10 cellular contexts compared by ENCODE assay signal in genomic region chr10:100968037-100968736, GRCh38. TPM values are rescaled to one million over a fixed set of nuclear protein-coding genes. Genes with fewer than 3 reads are reported as not detected.
DNase-seq lines count a peak whose midpoint lies in the region; ATAC-seq and TF ChIP-seq lines count a peak whose summit lies in the region.
"Had no signal": no experiment of that assay in that cellular context is flagged by ENCODE, and none has a peak within 500 bp of the region (broad histone marks: within the 10 kb centered on the region; RNA-seq: fewer than 3 reads in every experiment).

No MANE protein-coding gene starts in this region.

- in situ Hi-C loops in mammary epithelial cell (cut with MboI; ENCODE audit: low sequenced_read_pairs in 2 of 2) = no loop called here

- H3K27me3 Mint-ChIP-seq in MCF 10A (ENCODE audit: insufficient read depth, unreplicated experiment) (no peaks in the 10 kb centered on the region), memory B cell (no peaks in the 10 kb centered on the region)
- no peaks in the 10 kb centered on the region for H3K27me3 Mint-ChIP-seq in activated T-cell treated with anti-CD3 and anti-CD28 coated beads, Interleukin-2, amount 50 U/mL, for 72 hours (ENCODE audit: low read depth)

- H3K27me3 ChIP-seq in mammary epithelial cell (ENCODE audit: insufficient read depth, low read length) = no peaks in the 10 kb centered on the region

- no peak overlapping the region for H3K27ac Mint-ChIP-seq in MCF 10A (ENCODE audit: low read depth, unreplicated experiment)
- H3K27ac Mint-ChIP-seq in activated T-cell treated with anti-CD3 and anti-CD28 coated beads, Interleukin-2, amount 50 U/mL, for 72 hours = no peak overlapping the region
- no peak overlapping the region for H3K27ac Mint-ChIP-seq in memory B cell

- H3K4me3 Mint-ChIP-seq in MCF 10A (ENCODE audit: unreplicated experiment) (peak overlapping the region; percentile 66), memory B cell (peak overlapping the region; percentile 53)
- peak overlapping the region; percentile 52 to 56 for H3K4me3 Mint-ChIP-seq in activated T-cell treated with anti-CD3 and anti-CD28 coated beads, Interleukin-2, amount 50 U/mL, for 72 hours

- no peak overlapping the region for H3K27ac ChIP-seq in mammary epithelial cell (ENCODE audit: insufficient read depth, low read depth, low read length)
- H3K27ac ChIP-seq: PC-9 had no signal

- CTCF ChIA-PET in MCF 10A (lab: Yijun Ruan, JAX) = interaction anchor here (0.5 to 1.5 kb wide), 7 partner anchors 11 to 1087 kb away, joined by 3 to 6 read pairs (median 3); no protein-coding TSS in a partner anchor
- CTCF ChIA-PET in mammary epithelial cell (lab: Charles Lee; ENCODE audit: low non-redundant PET) = no interaction called here

- no peak overlapping the region for H3K4me2 ChIP-seq in mammary epithelial cell (ENCODE audit: insufficient read depth, low read depth, low read length)
- H3K4me2 ChIP-seq: PC-9 had no signal

- TF ChIP-seq CTCF in MCF 10A (IDR thresholded peaks at IDR 0.05; ENCODE audit: unreplicated experiment) (no peak), mammary epithelial cell (conservative IDR thresholded peaks at IDR 0.05 in 1 of 2, IDR thresholded peaks at IDR 0.05 in 1 of 2; ENCODE audit: extremely low read depth in 1 of 2, insufficient read depth in 1 of 2, low read depth in 1 of 2, low read length in 2 of 2) (no peak)

- no peak overlapping the region for H3K9ac ChIP-seq in mammary epithelial cell (ENCODE audit: insufficient read depth, low read length)

- BruUV-seq in MCF 10A (replicated peaks; lab: Mats Ljungman, UMichigan) = no TSS peak
- BruUV-seq in mammary epithelial cell (replicated peaks; lab: Mats Ljungman, UMichigan) = no TSS peak

- no peaks in the 10 kb centered on the region for H3K4me1 Mint-ChIP-seq in MCF 10A (ENCODE audit: insufficient read depth, unreplicated experiment)
- peaks cover 25% of the 10 kb centered on the region for H3K4me1 Mint-ChIP-seq in activated T-cell treated with anti-CD3 and anti-CD28 coated beads, Interleukin-2, amount 50 U/mL, for 72 hours (ENCODE audit: low read depth)
- H3K4me1 Mint-ChIP-seq in memory B cell = peaks cover 21% of the 10 kb centered on the region

- no peak overlapping the region for H2AFZ ChIP-seq in mammary epithelial cell (ENCODE audit: low read depth, low read length)
- H2AFZ ChIP-seq: PC-9 had no signal

- no peaks in the 10 kb centered on the region for H3K79me2 ChIP-seq in mammary epithelial cell (ENCODE audit: insufficient read depth, low read length)

- H3K4me1 ChIP-seq in mammary epithelial cell (ENCODE audit: insufficient read depth, low read length) = peaks cover 10% of the 10 kb centered on the region

- H3K36me3 ChIP-seq in mammary epithelial cell (ENCODE audit: insufficient read depth, low read length) = peaks cover 2% of the 10 kb centered on the region

- no peaks in the 10 kb centered on the region for H3K9me3 Mint-ChIP-seq in MCF 10A (ENCODE audit: unreplicated experiment)
- no peaks in the 10 kb centered on the region for H3K9me3 Mint-ChIP-seq in activated T-cell treated with anti-CD3 and anti-CD28 coated beads, Interleukin-2, amount 50 U/mL, for 72 hours
- H3K9me3 Mint-ChIP-seq in memory B cell = no peaks in the 10 kb centered on the region

- ATAC-seq in activated T-cell treated with anti-CD3 and anti-CD28 coated beads, Interleukin-2, amount 50 U/mL, for 72 hours (replicated peaks in 1 of 2) = no peak
- ATAC-seq in memory B cell (ENCODE audit: low read depth) = no peak

- intact Hi-C loops in MCF 10A (cut with micrococcal nuclease) (no loop called here), mammary epithelial cell (cut with micrococcal nuclease) (no loop called here)

- no peaks in the 10 kb centered on the region for H4K20me1 ChIP-seq in mammary epithelial cell (ENCODE audit: insufficient read depth, low read length)

- DNase-seq in MCF 10A (ENCODE audit: unreplicated experiment) (no peak), mammary epithelial cell (no peak), memory B cell (ENCODE audit: low spot score in 2 of 2) (no peak), DMS53 (lab: John Stamatoyannopoulos, UW) (no peak), NCI-H2029 treated with DMSO at 0.1 percent for 48 hours (lab: John Stamatoyannopoulos, UW) (no peak), NCI-H446 treated with DMSO at 0.1 percent for 48 hours (lab: John Stamatoyannopoulos, UW) (no peak)
- no peak for DNase-seq in activated T-cell treated with anti-CD3 and anti-CD28 coated beads, Interleukin-2, amount 50 U/mL, for 72 hours
- DNase-seq in stimulated activated CD8-positive, alpha-beta memory T cell treated with anti-CD3 and anti-CD28 coated beads, Interleukin-4, amount 100 ng/mL, for 48 hours = no peak
- DNase-seq: HCEC 1CT, PC-9 had no signal

- no peaks in the 10 kb centered on the region for H3K9me3 ChIP-seq in mammary epithelial cell (replicated peaks; ENCODE audit: insufficient read depth, low read length)

- POLR2A ChIA-PET in MCF 10A (lab: Yijun Ruan, JAX) = interaction anchor here (1.4 to 1.6 kb wide), 2 partner anchors 10 to 20 kb away, joined by 3 to 4 read pairs; no protein-coding TSS in a partner anchor

- no peak overlapping the region for H3K4me3 ChIP-seq in mammary epithelial cell (replicated peaks in 1 of 3; ENCODE audit: insufficient read depth in 1 of 3, low read depth in 2 of 3, low read length in 3 of 3)
- H3K4me3 ChIP-seq: PC-9 had no signal

- dilution Hi-C loops in mammary epithelial cell (cut with HindIII; ENCODE audit: low sequenced_read_pairs) = no loop called here

- WGBS in mammary epithelial cell (ENCODE audit: low coverage, missing lambda C conversion rate) = 83% methylated on average over 2 of the region's 2 CpGs

- peaks cover 24% of the 10 kb centered on the region for H3K36me3 Mint-ChIP-seq in MCF 10A (ENCODE audit: insufficient read depth, unreplicated experiment)
- peaks cover 0 to 2% of the 10 kb centered on the region in 2 donors for H3K36me3 Mint-ChIP-seq in activated T-cell treated with anti-CD3 and anti-CD28 coated beads, Interleukin-2, amount 50 U/mL, for 72 hours (ENCODE audit: insufficient read depth in 2 of 2)
- H3K36me3 Mint-ChIP-seq in memory B cell = peaks cover 7% of the 10 kb centered on the region

RNA-seq across cellular contexts. Expression of gene SEMA4G, which starts 1.1 kb away (rescaled TPM):
- total RNA-seq in MCF 10A (2022) (0.32 TPM in 1 of 2 replicates, not detected in the other), mammary epithelial cell (1 to 10 TPM in 1 of 2 donors, under 1 TPM in 1; 0.83 to 3.7 TPM)
- 2.3 TPM for polyA plus RNA-seq in mammary epithelial cell
- polyA minus RNA-seq in mammary epithelial cell = 4.3 TPM
- total RNA-seq in activated T-cell treated with anti-CD3 and anti-CD28 coated beads, Interleukin-2, amount 50 U/mL, for 72 hours = under 1 TPM; 0.53 to 0.79 TPM

RNA-seq across cellular contexts. Expression of gene MRPL43, which starts 19.1 kb away (rescaled TPM):
- total RNA-seq in MCF 10A (2022) (63.4 and 64.8 TPM in 2 replicates), mammary epithelial cell (10 to 100 TPM; 48.0 to 65.4 TPM)
- 104 TPM for polyA plus RNA-seq in mammary epithelial cell
- polyA minus RNA-seq in mammary epithelial cell = 16.2 TPM
- 10 to 100 TPM; 38.2 to 41.7 TPM for total RNA-seq in activated T-cell treated with anti-CD3 and anti-CD28 coated beads, Interleukin-2, amount 50 U/mL, for 72 hours

RNA-seq across cellular contexts. Expression of gene TWNK, which starts 19.2 kb away (rescaled TPM):
- total RNA-seq in MCF 10A (2022) (19.1 and 27.9 TPM in 2 replicates), mammary epithelial cell (10 to 100 TPM in 1 of 2 donors, 1 to 10 TPM in 1; 6.8 to 18.7 TPM)
- 14.4 TPM for polyA plus RNA-seq in mammary epithelial cell
- polyA minus RNA-seq in mammary epithelial cell = 13.5 TPM
- 10 to 100 TPM; 12.0 to 12.3 TPM for total RNA-seq in activated T-cell treated with anti-CD3 and anti-CD28 coated beads, Interleukin-2, amount 50 U/mL, for 72 hours

RNA-seq across cellular contexts. Expression of gene LZTS2, which starts 31.4 kb away (rescaled TPM):
- total RNA-seq in MCF 10A (2022) = 15.2 and 18.6 TPM in 2 replicates
- 100 to 1,000 TPM in 1 of 2 donors, 10 to 100 TPM in 1; 44.3 to 159 TPM for total RNA-seq in mammary epithelial cell
- polyA plus RNA-seq in mammary epithelial cell = 30.4 TPM
- 18.3 TPM for polyA minus RNA-seq in mammary epithelial cell
- 10 to 100 TPM; 12.0 to 14.1 TPM for total RNA-seq in activated T-cell treated with anti-CD3 and anti-CD28 coated beads, Interleukin-2, amount 50 U/mL, for 72 hours

RNA-seq across cellular contexts. Expression of gene SLF2, which starts 55.4 kb away (rescaled TPM):
- total RNA-seq in MCF 10A (2022) (27.0 and 30.6 TPM in 2 replicates), mammary epithelial cell (10 to 100 TPM; 24.5 to 28.3 TPM)
- 5.9 TPM for polyA plus RNA-seq in mammary epithelial cell
- 20.3 TPM for polyA minus RNA-seq in mammary epithelial cell
- 10 to 100 TPM; 47.4 to 52.6 TPM for total RNA-seq in activated T-cell treated with anti-CD3 and anti-CD28 coated beads, Interleukin-2, amount 50 U/mL, for 72 hours
